In genomic region chr16:52963471-52963870, GRCh38 we compare ENCODE assay signal across 1 cellular context.
TF ChIP-seq lines count a peak whose summit lies in the region.

No MANE protein-coding gene starts in this region.

TF ChIP-seq in WTC11, 78 proteins besides CTCF, POLR2A, EP300 and RAD21 (continued from another document):
- TF ChIP-seq ATF2 (CRISPR knock-in tag; IDR thresholded peaks at IDR 0.05; ENCODE audit: borderline replicate concordance, low read depth) (no peak), CREB1 (CRISPR knock-in tag; IDR thresholded peaks at IDR 0.05) (no peak), HMGA2 (CRISPR knock-in tag; IDR thresholded peaks at IDR 0.05) (no peak), PRRX2 (CRISPR knock-in tag; IDR thresholded peaks at IDR 0.05) (no peak)
- TF ChIP-seq, protein P1, sequence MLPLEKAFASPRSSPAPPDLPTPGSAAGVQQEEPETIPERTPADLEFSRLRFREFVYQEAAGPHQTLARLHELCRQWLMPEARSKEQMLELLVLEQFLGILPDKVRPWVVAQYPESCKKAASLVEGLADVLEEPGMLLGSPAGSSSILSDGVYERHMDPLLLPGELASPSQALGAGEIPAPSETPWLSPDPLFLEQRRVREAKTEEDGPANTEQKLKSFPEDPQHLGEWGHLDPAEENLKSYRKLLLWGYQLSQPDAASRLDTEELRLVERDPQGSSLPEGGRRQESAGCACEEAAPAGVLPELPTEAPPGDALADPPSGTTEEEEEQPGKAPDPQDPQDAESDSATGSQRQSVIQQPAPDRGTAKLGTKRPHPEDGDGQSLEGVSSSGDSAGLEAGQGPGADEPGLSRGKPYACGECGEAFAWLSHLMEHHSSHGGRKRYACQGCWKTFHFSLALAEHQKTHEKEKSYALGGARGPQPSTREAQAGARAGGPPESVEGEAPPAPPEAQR (CRISPR knock-in tag; IDR thresholded peaks at IDR 0.05): no peak
TF ChIP-seq in WTC11: peak in this region for 0.
